7 cellular contexts compared by ENCODE assay signal in the genomic region with DNA sequence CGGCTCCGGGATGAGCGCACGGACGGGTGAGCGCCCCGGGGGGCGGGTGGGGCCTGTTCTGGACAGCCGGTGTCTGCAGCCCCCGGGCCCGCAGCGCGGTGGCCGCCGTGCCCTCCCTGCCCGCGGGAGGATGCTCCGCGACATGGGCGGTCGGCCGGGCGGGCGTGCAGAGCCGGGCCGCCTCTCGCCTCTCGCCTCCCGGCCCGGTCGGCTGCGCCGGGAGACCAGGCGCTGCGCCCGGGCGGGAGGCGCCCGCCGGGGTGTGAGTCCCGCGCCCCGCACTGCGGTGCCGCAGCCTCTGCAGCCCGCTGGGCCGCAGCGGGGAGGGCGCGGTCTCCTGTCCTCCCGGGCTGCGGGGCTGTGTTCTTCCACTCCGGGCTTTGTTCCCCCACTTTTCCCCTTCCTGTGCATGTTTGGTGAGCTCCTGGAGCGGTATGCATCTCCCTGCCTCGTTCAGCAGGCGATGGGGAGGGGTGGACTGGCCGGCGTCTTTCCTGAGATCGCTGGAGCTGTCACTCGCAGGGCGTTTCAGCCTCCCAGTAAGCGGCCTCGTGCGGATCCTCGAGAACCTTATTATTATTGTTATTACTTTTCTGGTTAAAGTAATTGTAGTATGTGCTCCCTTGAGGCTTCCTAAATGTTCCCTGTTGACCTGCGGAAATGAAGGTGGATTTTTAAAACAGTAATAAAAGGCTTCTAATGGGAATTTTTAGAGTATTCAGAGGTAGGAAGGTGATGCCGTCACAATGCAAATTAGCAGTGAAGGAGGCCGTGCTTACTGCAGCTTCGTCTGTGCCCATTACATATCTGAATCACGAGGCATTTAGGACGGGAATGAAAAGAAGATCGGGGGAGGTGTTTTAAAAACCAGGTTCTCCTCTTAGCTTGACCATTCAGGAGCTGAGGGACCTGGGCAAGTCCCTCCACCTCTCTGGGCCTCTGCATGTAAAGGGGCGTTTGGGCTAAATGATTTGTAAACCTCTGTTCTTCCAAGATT. TPM values are rescaled to one million over a fixed set of nuclear protein-coding genes. Genes with fewer than 3 reads are reported as not detected.
DNase-seq lines count a peak whose midpoint lies in the region; ATAC-seq and TF ChIP-seq lines count a peak whose summit lies in the region.

No MANE protein-coding gene starts in this region.

- H3K9me3 Mint-ChIP-seq in IgD-negative memory B cell (no peaks in the 10 kb centered on the region), nephron progenitor cell (no peaks in the 10 kb centered on the region)

- H3K36me3 Mint-ChIP-seq in IgD-negative memory B cell, result no peaks in the 10 kb centered on the region
- no peaks in the 10 kb centered on the region for H3K36me3 Mint-ChIP-seq in nephron progenitor cell (ENCODE audit: low read depth)

- no peak for TF ChIP-seq CTCF in nephron progenitor cell (IDR thresholded peaks at IDR 0.05)

- peak overlapping the region; percentile 94 to 98 (median 95) for H3K4me3 Mint-ChIP-seq in IgD-negative memory B cell
- H3K4me3 Mint-ChIP-seq in nephron progenitor cell, result peak overlapping the region; percentile 89

- peak; percentile 71 for DNase-seq in activated CD8-positive, alpha-beta memory T cell treated with anti-CD3 and anti-CD28 coated beads for 24 hours
- DNase-seq in fibroblast of peridontal ligament (ENCODE audit: extremely low read depth) (peak; percentile 29), nephron progenitor cell (peak; percentile 47), COLO829 (ENCODE audit: low spot score) (no peak)

- peak; percentile 44 for ATAC-seq in GM21528 (IDR thresholded peaks at IDR 0.05; ENCODE audit: low FRiP score, unreplicated experiment)

- peak overlapping the region; percentile 82 for H3K4me3 ChIP-seq in GM08714 (ENCODE audit: low read length)

- H3K27me3 Mint-ChIP-seq in IgD-negative memory B cell, result peaks cover 2% of the 10 kb centered on the region
- peaks cover 84% of the 10 kb centered on the region for H3K27me3 Mint-ChIP-seq in nephron progenitor cell (ENCODE audit: low read depth, poor library complexity)

- peaks cover 32 to 43% (median 36%) of the 10 kb centered on the region in 3 donors for H3K4me1 Mint-ChIP-seq in IgD-negative memory B cell
- H3K4me1 Mint-ChIP-seq in nephron progenitor cell, result peaks cover 14% of the 10 kb centered on the region

- H3K27ac Mint-ChIP-seq in IgD-negative memory B cell (peak overlapping the region; percentile 56 to 91 (median 76)), nephron progenitor cell (no peak overlapping the region)

RNA-seq across cellular contexts. Expression of a gene that starts 0.6 kb away (rescaled TPM):
- polyA plus RNA-seq in IgD-negative memory B cell, result 6.4 TPM

RNA-seq across cellular contexts. Expression of a gene that starts 14.5 kb away (rescaled TPM):
- 66.6 TPM for polyA plus RNA-seq in IgD-negative memory B cell
